In the genomic region with DNA sequence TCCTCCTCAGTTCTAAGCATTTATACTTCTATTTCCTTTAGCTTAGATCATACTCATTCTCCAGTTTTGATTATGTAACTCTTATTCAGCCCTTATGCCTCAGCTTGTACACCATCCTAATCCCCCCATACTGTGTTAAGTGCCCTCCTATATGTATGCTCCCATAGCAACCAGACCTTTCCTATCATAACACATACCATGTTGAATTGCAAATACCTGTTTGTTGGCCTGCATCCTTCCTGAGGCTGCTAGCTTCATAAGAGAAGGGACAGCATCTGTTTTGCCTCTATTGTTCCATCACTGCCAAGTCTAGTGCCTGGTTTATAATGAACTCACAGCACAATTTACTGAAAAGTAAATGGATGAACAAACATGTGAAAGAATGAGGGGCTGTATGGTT, we compare ENCODE assay signal across 25 cellular contexts.
"Had no signal": no experiment of that assay in that cellular context is flagged by ENCODE, and none has a peak within 500 bp of the region (broad histone marks: within the 10 kb centered on the region; RNA-seq: fewer than 3 reads in every experiment).

No MANE protein-coding gene starts in this region.

- H3K27me3 ChIP-seq: Peyer's patch, SJSA1 had no signal

- H3K4me1 ChIP-seq: Peyer's patch, SJSA1 had no signal

- H3K36me3 Mint-ChIP-seq: activated CD8-positive, alpha-beta memory T cell treated with anti-CD3 and anti-CD28 coated beads, Interleukin-2, amount 10 ng/mL, durations not matched to agents 7 days and 5 days; activated naive CD4-positive, alpha-beta T cell treated with anti-CD3 and anti-CD28 coated beads, Interleukin-2, amount 50 U/mL, for 24 hours had no signal

- H3K4me3 ChIP-seq: Peyer's patch, SJSA1 had no signal

- H3K27ac Mint-ChIP-seq: activated CD8-positive, alpha-beta memory T cell treated with anti-CD3 and anti-CD28 coated beads, Interleukin-2, amount 10 ng/mL, durations not matched to agents 7 days and 5 days; activated naive CD4-positive, alpha-beta T cell treated with anti-CD3 and anti-CD28 coated beads, Interleukin-2, amount 50 U/mL, for 24 hours; activated T-cell treated with anti-CD3 and anti-CD28 coated beads, Interleukin-2, amount 50 U/mL, for 24 hours; activated T-helper 1 cell treated with anti-CD3 and anti-CD28 coated beads, Interleukin-12 subunit alpha, Interleukin-12 subunit beta, Interleukin-2, Interleukin-4 antibody, amounts not matched to agents 30 ng/mL and 10 ng/mL and 1 ng/mL, durations not matched to agents 14 hours and 24 hours and 36 hours; T-helper 1 cell treated with Interleukin-12 subunit alpha and Interleukin-12 subunit beta and Interleukin-4 antibody, amounts not matched to agents 30 μg/mL and 1 μg/mL, for 36 hours had no signal

- DNase-seq: activated CD4-positive, alpha-beta T cell treated with anti-CD3 and anti-CD28 coated beads for 4 hours; activated CD4-positive, alpha-beta T cell treated with anti-CD3 and anti-CD28 coated beads, Interleukin-2, amount 50 U/mL, for 48 hours; activated CD8-positive, alpha-beta memory T cell treated with anti-CD3 and anti-CD28 coated beads, Interleukin-2, amount 10 ng/mL, durations not matched to agents 7 days and 5 days; activated effector memory CD4-positive, alpha-beta T cell treated with Interleukin-2 at 50 U/mL for 16 hours; activated naive CD4-positive, alpha-beta T cell; activated T-cell treated with anti-CD3 and anti-CD28 coated beads, Interleukin-2, amount 50 U/mL, for 24 hours; amniotic stem cell; cerebellar nuclear complex; Kasumi-1; KBM-7; NCI-H1930; NCI-H2107; NCI-H446; NCI-H774; NK-92 treated with Interleukin-12 subunit alpha and Interleukin-12 subunit beta, amount 100 ng/mL, for 24 hours; Peyer's patch; SHP77; SW 1271 had no signal

- H3K36me3 ChIP-seq: Peyer's patch, SJSA1 had no signal

- H3K4me3 Mint-ChIP-seq: activated CD8-positive, alpha-beta memory T cell treated with anti-CD3 and anti-CD28 coated beads, Interleukin-2, amount 10 ng/mL, durations not matched to agents 7 days and 5 days; activated naive CD4-positive, alpha-beta T cell treated with anti-CD3 and anti-CD28 coated beads, Interleukin-2, amount 50 U/mL, for 24 hours; activated T-cell treated with anti-CD3 and anti-CD28 coated beads, Interleukin-2, amount 50 U/mL, for 24 hours; activated T-helper 1 cell treated with anti-CD3 and anti-CD28 coated beads, Interleukin-12 subunit alpha, Interleukin-12 subunit beta, Interleukin-2, Interleukin-4 antibody, amounts not matched to agents 30 ng/mL and 10 ng/mL and 1 ng/mL, durations not matched to agents 14 hours and 24 hours and 36 hours; T-helper 1 cell treated with Interleukin-12 subunit alpha and Interleukin-12 subunit beta and Interleukin-4 antibody, amounts not matched to agents 30 μg/mL and 1 μg/mL, for 36 hours had no signal

- H3K27ac ChIP-seq: Peyer's patch, RWPE1, SJSA1 had no signal

- ATAC-seq: activated CD4-positive, CD25-positive, alpha-beta regulatory T cell treated with anti-CD3 and anti-CD28 coated beads, Interleukin-2, amount 50 U/mL, for 24 hours; activated CD8-positive, alpha-beta memory T cell treated with anti-CD3 and anti-CD28 coated beads, Interleukin-2, amount 10 ng/mL, durations not matched to agents 7 days and 5 days; SK-N-SH treated with all-trans-retinoic acid at 6 μM for 48 hours had no signal

- H3K9me3 Mint-ChIP-seq: activated naive CD4-positive, alpha-beta T cell treated with anti-CD3 and anti-CD28 coated beads, Interleukin-2, amount 50 U/mL, for 24 hours; activated T-helper 1 cell treated with anti-CD3 and anti-CD28 coated beads, Interleukin-12 subunit alpha, Interleukin-12 subunit beta, Interleukin-2, Interleukin-4 antibody, amounts not matched to agents 30 ng/mL and 10 ng/mL and 1 ng/mL, durations not matched to agents 14 hours and 24 hours and 36 hours; T-helper 1 cell treated with Interleukin-12 subunit alpha and Interleukin-12 subunit beta and Interleukin-4 antibody, amounts not matched to agents 30 μg/mL and 1 μg/mL, for 36 hours had no signal

- H3K4me1 Mint-ChIP-seq: activated CD8-positive, alpha-beta memory T cell treated with anti-CD3 and anti-CD28 coated beads, Interleukin-2, amount 10 ng/mL, durations not matched to agents 7 days and 5 days; activated naive CD4-positive, alpha-beta T cell treated with anti-CD3 and anti-CD28 coated beads, Interleukin-2, amount 50 U/mL, for 24 hours had no signal

- H3K27me3 Mint-ChIP-seq: activated CD8-positive, alpha-beta memory T cell treated with anti-CD3 and anti-CD28 coated beads, Interleukin-2, amount 10 ng/mL, durations not matched to agents 7 days and 5 days; activated naive CD4-positive, alpha-beta T cell treated with anti-CD3 and anti-CD28 coated beads, Interleukin-2, amount 50 U/mL, for 24 hours; activated T-cell treated with anti-CD3 and anti-CD28 coated beads, Interleukin-2, amount 50 U/mL, for 24 hours had no signal

- H3K9me3 ChIP-seq: Peyer's patch had no signal
